22 cellular contexts compared by ENCODE assay signal in the genomic region with DNA sequence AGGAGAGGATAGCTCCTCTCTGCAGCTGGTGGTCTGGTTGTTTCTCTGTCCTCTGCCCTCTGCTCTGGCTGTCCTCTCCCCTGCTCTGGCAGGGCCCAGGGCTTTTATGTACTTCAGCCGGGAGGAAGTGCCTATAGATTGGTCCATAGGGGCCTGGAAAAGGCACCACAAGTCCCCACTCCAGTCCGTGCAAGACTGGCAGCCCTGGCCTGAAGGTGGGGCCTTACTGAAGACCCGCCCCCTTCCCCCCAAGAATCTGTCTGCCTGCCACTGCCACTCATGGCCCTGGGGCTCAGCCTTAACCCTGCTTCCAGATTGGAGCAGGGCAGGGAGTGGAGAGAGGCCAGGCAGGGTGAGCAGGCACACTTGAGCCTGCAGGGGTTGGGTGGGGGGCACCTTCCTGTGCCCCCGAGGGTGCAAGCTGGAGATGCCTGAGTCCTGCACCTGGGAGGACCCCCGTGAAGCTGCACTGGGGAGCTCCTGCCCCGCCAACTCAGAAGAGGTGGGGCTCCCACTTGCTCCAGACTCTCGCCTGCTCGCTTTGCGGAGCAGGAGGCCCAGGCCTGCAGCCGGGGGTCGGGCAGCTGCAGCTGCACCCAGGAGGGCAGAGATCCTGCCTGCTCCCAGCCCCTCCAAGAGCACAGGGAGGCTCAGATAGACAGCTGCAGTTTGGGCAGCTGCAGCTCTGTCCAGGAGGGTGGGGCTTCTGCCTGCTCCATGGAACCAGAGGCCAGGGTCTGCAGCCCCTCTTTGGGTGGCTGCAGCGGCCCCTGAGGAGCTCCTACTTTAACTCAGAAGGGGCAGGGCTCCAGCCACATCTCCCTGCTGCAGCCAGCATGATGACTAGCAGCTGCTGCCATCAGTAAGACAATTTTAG. TPM values are rescaled to one million over a fixed set of nuclear protein-coding genes. Genes with fewer than 3 reads are reported as not detected.
DNase-seq lines count a peak whose midpoint lies in the region; ATAC-seq and TF ChIP-seq lines count a peak whose summit lies in the region.
"Had no signal": no experiment of that assay in that cellular context is flagged by ENCODE, and none has a peak within 500 bp of the region (broad histone marks: within the 10 kb centered on the region; RNA-seq: fewer than 3 reads in every experiment).

No MANE protein-coding gene starts in this region.

- H3K9me3 ChIP-seq in right cardiac atrium (ENCODE audit: control insufficient read depth, low read length): no peaks in the 10 kb centered on the region
- H3K9me3 ChIP-seq in left ventricle myocardium inferior (replicated peaks): no peaks in the 10 kb centered on the region
- H3K9me3 ChIP-seq in ectodermal cell (ENCODE audit: control insufficient read depth, low read length): no peaks in the 10 kb centered on the region
- no peaks in the 10 kb centered on the region for H3K9me3 ChIP-seq in neural progenitor cell (ENCODE audit: low read depth)
- H3K9me3 ChIP-seq: left lung, pancreas had no signal

- H3F3A ChIP-seq in neural progenitor cell (ENCODE audit: low read depth): peaks cover 46% of the 10 kb centered on the region

- peak overlapping the region; percentile 88 for H2AFZ ChIP-seq in neural progenitor cell (replicated peaks)

- no peaks in the 10 kb centered on the region for H4K20me1 ChIP-seq in neural progenitor cell (ENCODE audit: low read depth)

- H3K27me3 ChIP-seq in right cardiac atrium (ENCODE audit: control insufficient read depth, insufficient read depth): no peaks in the 10 kb centered on the region
- peaks cover 10% of the 10 kb centered on the region for H3K27me3 ChIP-seq in left ventricle myocardium inferior (ENCODE audit: low read depth)
- no peaks in the 10 kb centered on the region for H3K27me3 ChIP-seq in ectodermal cell (ENCODE audit: control insufficient read depth, insufficient read depth, low read length, poor library complexity, severe bottlenecking)
- no peaks in the 10 kb centered on the region for H3K27me3 ChIP-seq in neural progenitor cell
- H3K27me3 ChIP-seq: left lung had no signal

- no peak overlapping the region for H3K4me3 ChIP-seq in right cardiac atrium (ENCODE audit: low read length)
- no peak overlapping the region for H3K4me3 ChIP-seq in left ventricle myocardium inferior
- H3K4me3 ChIP-seq in ectodermal cell (ENCODE audit: insufficient read depth, low read depth, low read length): no peak overlapping the region
- no peak overlapping the region for H3K4me3 ChIP-seq in neural progenitor cell
- H3K4me3 ChIP-seq: K562, left lung, pancreas, skin epidermis had no signal

- H3K27ac Mint-ChIP-seq in neural progenitor cell (peak overlapping the region; percentile 4), osteocyte (ENCODE audit: unreplicated experiment) (no peak overlapping the region)
- no peak overlapping the region for H3K27ac Mint-ChIP-seq in activated naive CD8-positive, alpha-beta T cell treated with anti-CD3 and anti-CD28 coated beads for 36 hours

- ATAC-seq in right cardiac atrium (peak; percentile 27 to 46), GM19035 (IDR thresholded peaks at IDR 0.05; ENCODE audit: unreplicated experiment) (no peak), HG03045 (IDR thresholded peaks at IDR 0.05; ENCODE audit: unreplicated experiment) (no peak)
- ATAC-seq: K562, pancreas had no signal

- H3K4me1 ChIP-seq in right cardiac atrium (ENCODE audit: control insufficient read depth, insufficient read depth, low read length) (peaks cover 4% of the 10 kb centered on the region), left ventricle myocardium inferior (peaks cover 5% of the 10 kb centered on the region), ectodermal cell (ENCODE audit: control insufficient read depth, insufficient read depth, low read length) (peaks cover 48% of the 10 kb centered on the region), neural progenitor cell (peaks cover 34% of the 10 kb centered on the region)
- H3K4me1 ChIP-seq: pancreas had no signal

- intact Hi-C loops in right cardiac atrium (cut with DNase I) (loop anchor here in 1 of 4 donors (5.0 kb wide), 1 partner anchor 351 kb away; no protein-coding TSS in a partner anchor), left ventricle myocardium inferior (cut with micrococcal nuclease) (no loop called here)

- DNase-seq in right cardiac atrium (peak in 2 of 3 donors; percentile 33 to 61), left ventricle myocardium inferior (no peak), neural progenitor cell (ENCODE audit: low spot score) (peak; percentile 42), osteocyte (ENCODE audit: extremely low spot score, unreplicated experiment) (no peak)
- DNase-seq in activated naive CD8-positive, alpha-beta T cell treated with anti-CD3 and anti-CD28 coated beads for 36 hours: no peak
- DNase-seq: activated CD4-positive, alpha-beta T cell treated with anti-CD3 and anti-CD28 coated beads, Interleukin-2, amount 50 U/mL, for 48 hours; activated naive CD4-positive, alpha-beta T cell treated with Interleukin-2 at 50 U/mL for 16 hours; activated T-cell treated with anti-CD3 and anti-CD28 coated beads, Interleukin-2, amount 50 U/mL, for 1 hour; anterior cingulate cortex; C1 segment of cervical spinal cord; effector CD8-positive, alpha-beta T cell; MV-4-11; NCI-H1930; NCI-H446 treated with DMSO at 0.1 percent for 48 hours; pancreas; stimulated activated CD4-positive, alpha-beta T cell treated with anti-CD3 and anti-CD28 coated beads, Interleukin-2, amount 100 ng/mL, for 48 hours had no signal

- H3K9me3 Mint-ChIP-seq in neural progenitor cell: no peaks in the 10 kb centered on the region
- H3K9me3 Mint-ChIP-seq in activated naive CD8-positive, alpha-beta T cell treated with anti-CD3 and anti-CD28 coated beads for 36 hours: no peaks in the 10 kb centered on the region
- no peaks in the 10 kb centered on the region for H3K9me3 Mint-ChIP-seq in osteocyte (ENCODE audit: unreplicated experiment)

- no peaks in the 10 kb centered on the region for H3K79me2 ChIP-seq in neural progenitor cell (ENCODE audit: low read depth)

- H3K4me1 Mint-ChIP-seq in neural progenitor cell (peaks cover 57% of the 10 kb centered on the region), osteocyte (ENCODE audit: unreplicated experiment) (no peaks in the 10 kb centered on the region)
- H3K4me1 Mint-ChIP-seq in activated naive CD8-positive, alpha-beta T cell treated with anti-CD3 and anti-CD28 coated beads for 36 hours: peaks cover 6% of the 10 kb centered on the region

- TF ChIP-seq CTCF in left ventricle myocardium inferior (IDR thresholded peaks at IDR 0.05; ENCODE audit: borderline replicate concordance) (no peak), neural progenitor cell (IDR thresholded peaks at IDR 0.05) (no peak), osteocyte (IDR thresholded peaks at IDR 0.05) (no peak)

- H3K36me3 ChIP-seq in left ventricle myocardium inferior (no peaks in the 10 kb centered on the region), ectodermal cell (ENCODE audit: control insufficient read depth, insufficient read depth, low read length) (no peaks in the 10 kb centered on the region), neural progenitor cell (no peaks in the 10 kb centered on the region)
- H3K36me3 ChIP-seq: left lung, pancreas had no signal

- H3K36me3 Mint-ChIP-seq in neural progenitor cell (no peaks in the 10 kb centered on the region), osteocyte (ENCODE audit: unreplicated experiment) (no peaks in the 10 kb centered on the region)
- no peaks in the 10 kb centered on the region for H3K36me3 Mint-ChIP-seq in activated naive CD8-positive, alpha-beta T cell treated with anti-CD3 and anti-CD28 coated beads for 36 hours

- H3K27ac ChIP-seq in right cardiac atrium (ENCODE audit: low read length) (no peak overlapping the region), left ventricle myocardium inferior (replicated peaks) (no peak overlapping the region), ectodermal cell (ENCODE audit: insufficient read depth, low read depth, low read length, poor library complexity, severe bottlenecking) (peak overlapping the region; percentile 33), neural progenitor cell (no peak overlapping the region)
- H3K27ac ChIP-seq: left lung, pancreas, skin epidermis had no signal

- no peak overlapping the region for H3K9ac ChIP-seq in neural progenitor cell

- peak overlapping the region; percentile 54 for H3K4me2 ChIP-seq in neural progenitor cell

- WGBS in right cardiac atrium: 67% methylated on average over 12 of the region's 12 CpGs
- WGBS in ectodermal cell, 2 experiments: 66% methylated on average over 12 of the region's 12 CpGs

- no peaks in the 10 kb centered on the region for H3K27me3 Mint-ChIP-seq in neural progenitor cell (ENCODE audit: insufficient read depth, low read depth)
- peaks cover 7% of the 10 kb centered on the region for H3K27me3 Mint-ChIP-seq in activated naive CD8-positive, alpha-beta T cell treated with anti-CD3 and anti-CD28 coated beads for 36 hours
- peaks cover 28% of the 10 kb centered on the region for H3K27me3 Mint-ChIP-seq in osteocyte (ENCODE audit: unreplicated experiment)

- no peak overlapping the region for H3K4me3 Mint-ChIP-seq in neural progenitor cell
- no peak overlapping the region for H3K4me3 Mint-ChIP-seq in activated naive CD8-positive, alpha-beta T cell treated with anti-CD3 and anti-CD28 coated beads for 36 hours
- H3K4me3 Mint-ChIP-seq in osteocyte (ENCODE audit: unreplicated experiment): no peak overlapping the region

RNA-seq across cellular contexts. Expression of a gene that starts 51.0 kb away (rescaled TPM):
- total RNA-seq in right cardiac atrium (10 to 100 TPM; 30.1 to 34.7 (median 32.4) TPM), left ventricle myocardium inferior (18.7 TPM), neural progenitor cell (ENCODE audit: low replicate concordance) (43.3 and 80.7 TPM in 2 replicates), osteocyte (31.7 and 32.3 TPM in 2 replicates)
- polyA plus RNA-seq in right cardiac atrium: 29.7 TPM
- polyA plus RNA-seq in ectodermal cell (2013, experiment 1 of 4): 89.1 TPM
- polyA plus RNA-seq in ectodermal cell (2013, experiment 2 of 4): 73.7 TPM
- 59.6 TPM for polyA plus RNA-seq in ectodermal cell (2013, experiment 3 of 4)
- 62.9 TPM for polyA plus RNA-seq in ectodermal cell (2013, experiment 4 of 4)
- total RNA-seq in activated naive CD8-positive, alpha-beta T cell treated with anti-CD3 and anti-CD28 coated beads for 36 hours: 10 to 100 TPM; 22.6 to 25.0 TPM

Comparison
In these comparisons a context has a peak if more than half of its experiments do, and no peak if none do; other contexts are left out.
1. DNase-seq: peak in right cardiac atrium (2 of 3) and neural progenitor cell (single experiment); none in left ventricle myocardium inferior (single experiment), activated naive CD8-positive, alpha-beta T cell treated with anti-CD3 and anti-CD28 coated beads for 36 hours (single experiment) and osteocyte (single experiment).
2. ATAC-seq: peak in right cardiac atrium (2 of 2); none in GM19035 (single experiment) and HG03045 (single experiment).